In the genomic region with DNA sequence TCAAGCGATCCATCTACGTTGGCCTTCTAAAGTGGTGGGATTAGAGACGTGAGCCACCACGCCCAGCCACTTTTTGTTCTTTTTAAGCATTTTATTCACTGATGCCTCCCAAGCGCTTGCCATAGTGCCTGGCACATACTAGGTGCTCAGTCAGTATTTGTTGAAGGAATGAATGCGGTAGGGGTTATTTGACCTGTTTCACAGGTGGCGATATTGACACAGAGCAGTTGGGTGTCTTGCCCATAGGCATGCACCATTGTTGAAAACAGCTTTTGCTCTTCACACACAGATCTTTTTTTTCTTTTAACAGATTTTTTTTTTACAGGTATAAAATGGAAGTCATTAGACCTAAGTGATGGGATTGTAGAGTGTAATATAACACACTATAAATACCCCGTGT, we compare ENCODE assay signal across 16 cellular contexts. TPM values are rescaled to one million over a fixed set of nuclear protein-coding genes. Genes with fewer than 3 reads are reported as not detected.
A peak's percentile ranks its signal among the peaks of the same experiment; 100 is the strongest.
DNase-seq lines count a peak whose midpoint lies in the region; ATAC-seq and TF ChIP-seq lines count a peak whose summit lies in the region.
"Had no signal": no experiment of that assay in that cellular context is flagged by ENCODE, and none has a peak within 500 bp of the region (broad histone marks: within the 10 kb centered on the region; RNA-seq: fewer than 3 reads in every experiment).

No MANE protein-coding gene starts in this region.

- H3K27me3 Mint-ChIP-seq in activated CD8-positive, alpha-beta T cell treated with anti-CD3 and anti-CD28 coated beads for 36 hours: no peaks in the 10 kb centered on the region
- no peaks in the 10 kb centered on the region for H3K27me3 Mint-ChIP-seq in activated CD8-positive, alpha-beta T cell treated with anti-CD3 and anti-CD28 coated beads, Interleukin-2, amount 10 ng/mL, durations not matched to agents 7 days and 5 days (ENCODE audit: low read depth)
- H3K27me3 Mint-ChIP-seq in T-helper 17 cell: no peaks in the 10 kb centered on the region
- H3K27me3 Mint-ChIP-seq in progenitor cell of endocrine pancreas: no peaks in the 10 kb centered on the region

- no peak overlapping the region for H3K4me3 Mint-ChIP-seq in activated CD8-positive, alpha-beta T cell treated with anti-CD3 and anti-CD28 coated beads for 36 hours
- no peak overlapping the region for H3K4me3 Mint-ChIP-seq in activated CD8-positive, alpha-beta T cell treated with anti-CD3 and anti-CD28 coated beads, Interleukin-2, amount 10 ng/mL, durations not matched to agents 7 days and 5 days
- H3K4me3 Mint-ChIP-seq in T-helper 17 cell (no peak overlapping the region), progenitor cell of endocrine pancreas (ENCODE audit: low read depth) (no peak overlapping the region)

- no peaks in the 10 kb centered on the region for H3K9me3 Mint-ChIP-seq in activated CD8-positive, alpha-beta T cell treated with anti-CD3 and anti-CD28 coated beads for 36 hours
- H3K9me3 Mint-ChIP-seq in activated CD8-positive, alpha-beta T cell treated with anti-CD3 and anti-CD28 coated beads, Interleukin-2, amount 10 ng/mL, durations not matched to agents 7 days and 5 days (ENCODE audit: insufficient read depth): no peaks in the 10 kb centered on the region
- no peaks in the 10 kb centered on the region for H3K9me3 Mint-ChIP-seq in progenitor cell of endocrine pancreas (ENCODE audit: low read depth)

- CTCF ChIA-PET in activated CD8-positive, alpha-beta T cell treated with anti-CD3 and anti-CD28 coated beads for 36 hours (lab: Charles Lee): interaction anchor here (1.0 kb wide), 1 partner anchor 13 kb away, joined by 3 read pairs; no protein-coding TSS in a partner anchor
- CTCF ChIA-PET in activated CD8-positive, alpha-beta T cell treated with anti-CD3 and anti-CD28 coated beads, Interleukin-2, amount 10 ng/mL, durations not matched to agents 7 days and 5 days (lab: Charles Lee): interaction anchor here (0.9 kb wide), 1 partner anchor 9 kb away, joined by 3 read pairs; no protein-coding TSS in a partner anchor

- DNase-seq in activated CD8-positive, alpha-beta T cell treated with anti-CD3 and anti-CD28 coated beads for 36 hours: no peak
- no peak for DNase-seq in activated CD8-positive, alpha-beta T cell treated with anti-CD3 and anti-CD28 coated beads, Interleukin-2, amount 10 ng/mL, durations not matched to agents 7 days and 5 days
- DNase-seq in NCI-H2029 treated with DMSO at 0.1 percent for 48 hours (lab: John Stamatoyannopoulos, UW) (peak; percentile 92), T-helper 17 cell (no peak), progenitor cell of endocrine pancreas (ENCODE audit: low spot score, unreplicated experiment) (no peak), DMS79 treated with DMSO at 0.1 percent for 48 hours (lab: John Stamatoyannopoulos, UW) (no peak)
- DNase-seq: C1 segment of cervical spinal cord, DND-41, GDM1, KG1, NCI-H1092 treated with DMSO at 0.1 percent for 48 hours, NCI-H446 treated with DMSO at 0.1 percent for 48 hours, Peyer's patch, SHP77 treated with DMSO at 0.1 percent for 48 hours had no signal

- POLR2A ChIA-PET in activated CD8-positive, alpha-beta T cell treated with anti-CD3 and anti-CD28 coated beads for 36 hours (lab: Charles Lee): interaction anchor here (1.1 kb wide), 1 partner anchor 11 kb away, joined by 4 read pairs; no protein-coding TSS in a partner anchor
- POLR2A ChIA-PET in activated CD8-positive, alpha-beta T cell treated with anti-CD3 and anti-CD28 coated beads, Interleukin-2, amount 10 ng/mL, durations not matched to agents 7 days and 5 days (lab: Charles Lee): interaction anchor here (1.7 kb wide), 1 partner anchor 23 kb away, joined by 4 read pairs; no protein-coding TSS in a partner anchor

- no peak for TF ChIP-seq CTCF in activated CD8-positive, alpha-beta T cell treated with anti-CD3 and anti-CD28 coated beads for 36 hours (IDR thresholded peaks at IDR 0.05)
- TF ChIP-seq CTCF in progenitor cell of endocrine pancreas (IDR thresholded peaks at IDR 0.05; ENCODE audit: unreplicated experiment): no peak

- H3K9me3 ChIP-seq in T-helper 17 cell (ENCODE audit: control insufficient read depth, low read length, poor library complexity, severe bottlenecking): no peaks in the 10 kb centered on the region
- H3K9me3 ChIP-seq: Peyer's patch had no signal

- peak overlapping the region; percentile 43 for H3K27ac Mint-ChIP-seq in activated CD8-positive, alpha-beta T cell treated with anti-CD3 and anti-CD28 coated beads for 36 hours
- H3K27ac Mint-ChIP-seq in activated CD8-positive, alpha-beta T cell treated with anti-CD3 and anti-CD28 coated beads, Interleukin-2, amount 10 ng/mL, durations not matched to agents 7 days and 5 days: no peak overlapping the region
- H3K27ac Mint-ChIP-seq in T-helper 17 cell (peak overlapping the region; percentile 73), progenitor cell of endocrine pancreas (peak overlapping the region; percentile 53)

- H3K4me1 Mint-ChIP-seq in activated CD8-positive, alpha-beta T cell treated with anti-CD3 and anti-CD28 coated beads for 36 hours (ENCODE audit: low read depth): peaks cover 85% of the 10 kb centered on the region
- peaks cover 80% of the 10 kb centered on the region for H3K4me1 Mint-ChIP-seq in activated CD8-positive, alpha-beta T cell treated with anti-CD3 and anti-CD28 coated beads, Interleukin-2, amount 10 ng/mL, durations not matched to agents 7 days and 5 days (ENCODE audit: low read depth)
- H3K4me1 Mint-ChIP-seq in T-helper 17 cell (peaks cover 49% of the 10 kb centered on the region), progenitor cell of endocrine pancreas (ENCODE audit: low read depth) (peaks cover 46% of the 10 kb centered on the region)

- intact Hi-C loops in activated CD8-positive, alpha-beta T cell treated with anti-CD3 and anti-CD28 coated beads for 36 hours (cut with micrococcal nuclease): no loop called here

- ATAC-seq in activated CD8-positive, alpha-beta T cell treated with anti-CD3 and anti-CD28 coated beads for 36 hours: no peak
- no peak for ATAC-seq in activated CD8-positive, alpha-beta T cell treated with anti-CD3 and anti-CD28 coated beads, Interleukin-2, amount 10 ng/mL, durations not matched to agents 7 days and 5 days
- ATAC-seq in T-helper 17 cell (no peak), GM18909 (IDR thresholded peaks at IDR 0.05; ENCODE audit: poor library complexity, unreplicated experiment) (no peak)
- ATAC-seq in activated CD4-positive, CD25-positive, alpha-beta regulatory T cell treated with anti-CD3 and anti-CD28 coated beads, Interleukin-2, amount 50 U/mL, for 24 hours: no peak

- peaks cover 31% of the 10 kb centered on the region for H3K36me3 Mint-ChIP-seq in activated CD8-positive, alpha-beta T cell treated with anti-CD3 and anti-CD28 coated beads for 36 hours (ENCODE audit: low read depth)
- peaks cover 27% of the 10 kb centered on the region for H3K36me3 Mint-ChIP-seq in activated CD8-positive, alpha-beta T cell treated with anti-CD3 and anti-CD28 coated beads, Interleukin-2, amount 10 ng/mL, durations not matched to agents 7 days and 5 days (ENCODE audit: low read depth)
- no peaks in the 10 kb centered on the region for H3K36me3 Mint-ChIP-seq in T-helper 17 cell (ENCODE audit: low read depth)
- H3K36me3 Mint-ChIP-seq in progenitor cell of endocrine pancreas (ENCODE audit: insufficient read depth): peaks cover 2% of the 10 kb centered on the region

RNA-seq across cellular contexts. Expression of gene RREB1, which starts 24.6 kb away (rescaled TPM):
- 10 to 100 TPM; 18.7 to 19.7 TPM for total RNA-seq in activated CD8-positive, alpha-beta T cell treated with anti-CD3 and anti-CD28 coated beads for 36 hours
- total RNA-seq in activated CD8-positive, alpha-beta T cell treated with anti-CD3 and anti-CD28 coated beads, Interleukin-2, amount 10 ng/mL, durations not matched to agents 7 days and 5 days: 10 to 100 TPM; 27.5 to 29.0 TPM
- 10 to 100 TPM; 34.7 to 48.1 TPM for total RNA-seq in T-helper 17 cell
- 67.2 and 71.7 TPM in 2 replicates for total RNA-seq in progenitor cell of endocrine pancreas
